ENCODE assay signal across 19 cellular contexts in genomic region chrX:1520350-1520749, GRCh38. TPM values are rescaled to one million over a fixed set of nuclear protein-coding genes. Genes with fewer than 3 reads are reported as not detected.
A peak's percentile ranks its signal among the peaks of the same experiment; 100 is the strongest.
DNase-seq lines count a peak whose midpoint lies in the region; ATAC-seq and TF ChIP-seq lines count a peak whose summit lies in the region.
"Had no signal": no experiment of that assay in that cellular context is flagged by ENCODE, and none has a peak within 500 bp of the region (broad histone marks: within the 10 kb centered on the region; RNA-seq: fewer than 3 reads in every experiment).

No MANE protein-coding gene starts in this region.

- H3K4me3 ChIP-seq in OCI-LY1 (ENCODE audit: low read depth, low read length, poor library complexity, severe bottlenecking) (no peak overlapping the region), suprapubic skin (no peak overlapping the region), ascending aorta (no peak overlapping the region)
- H3K4me3 ChIP-seq: esophagus muscularis mucosa had no signal

- peaks cover 51% of the 10 kb centered on the region for H3K4me1 Mint-ChIP-seq in activated naive CD4-positive, alpha-beta T cell treated with anti-CD3 and anti-CD28 coated beads for 36 hours (ENCODE audit: low read depth)
- peaks cover 49% of the 10 kb centered on the region for H3K4me1 Mint-ChIP-seq in activated naive CD8-positive, alpha-beta T cell treated with anti-CD3 and anti-CD28 coated beads, Interleukin-2, amount 10 ng/mL, durations not matched to agents 7 days and 5 days
- peaks cover 52 to 73% of the 10 kb centered on the region in 2 donors for H3K4me1 Mint-ChIP-seq in stimulated activated naive B cell treated with anti-CD40 and anti-IgM and Interleukin-4, amounts not matched to agents 10 μg/mL and 1 μg/mL and 100 μg/mL, for 72 hours

- H2AFZ ChIP-seq in OCI-LY1 (ENCODE audit: low read length) = no peak overlapping the region

- no peaks in the 10 kb centered on the region for H3K9me3 Mint-ChIP-seq in activated naive CD4-positive, alpha-beta T cell treated with anti-CD3 and anti-CD28 coated beads for 36 hours
- H3K9me3 Mint-ChIP-seq in activated naive CD8-positive, alpha-beta T cell treated with anti-CD3 and anti-CD28 coated beads, Interleukin-2, amount 10 ng/mL, durations not matched to agents 7 days and 5 days = peaks cover 1% of the 10 kb centered on the region
- H3K9me3 Mint-ChIP-seq in stimulated activated naive B cell treated with anti-CD40 and anti-IgM and Interleukin-4, amounts not matched to agents 10 μg/mL and 1 μg/mL and 100 μg/mL, for 72 hours = peaks cover 12 to 25% of the 10 kb centered on the region in 2 donors

- TF ChIP-seq EP300 in suprapubic skin (IDR thresholded peaks at IDR 0.05) = no peak

- H3K27ac ChIP-seq in OCI-LY1 (ENCODE audit: low read depth, low read length, poor library complexity, severe bottlenecking) (peak overlapping the region; percentile 90), suprapubic skin (no peak overlapping the region), ascending aorta (no peak overlapping the region)
- H3K27ac ChIP-seq: esophagus muscularis mucosa had no signal

- 61% methylated on average over 2 of the region's 2 CpGs for WGBS in suprapubic skin

- no peaks in the 10 kb centered on the region for H3K27me3 Mint-ChIP-seq in activated naive CD4-positive, alpha-beta T cell treated with anti-CD3 and anti-CD28 coated beads for 36 hours (ENCODE audit: low read depth)
- no peaks in the 10 kb centered on the region for H3K27me3 Mint-ChIP-seq in activated naive CD8-positive, alpha-beta T cell treated with anti-CD3 and anti-CD28 coated beads, Interleukin-2, amount 10 ng/mL, durations not matched to agents 7 days and 5 days
- H3K27me3 Mint-ChIP-seq in stimulated activated naive B cell treated with anti-CD40 and anti-IgM and Interleukin-4, amounts not matched to agents 10 μg/mL and 1 μg/mL and 100 μg/mL, for 72 hours = no peaks in the 10 kb centered on the region

- H3K4me3 Mint-ChIP-seq in activated naive CD4-positive, alpha-beta T cell treated with anti-CD3 and anti-CD28 coated beads for 36 hours = no peak overlapping the region
- H3K4me3 Mint-ChIP-seq in activated naive CD8-positive, alpha-beta T cell treated with anti-CD3 and anti-CD28 coated beads, Interleukin-2, amount 10 ng/mL, durations not matched to agents 7 days and 5 days = peak overlapping the region; percentile 19
- peak overlapping the region; percentile 22 to 45 for H3K4me3 Mint-ChIP-seq in stimulated activated naive B cell treated with anti-CD40 and anti-IgM and Interleukin-4, amounts not matched to agents 10 μg/mL and 1 μg/mL and 100 μg/mL, for 72 hours

- H3K27ac Mint-ChIP-seq in activated naive CD4-positive, alpha-beta T cell treated with anti-CD3 and anti-CD28 coated beads for 36 hours = peak overlapping the region; percentile 18
- peak overlapping the region; percentile 47 for H3K27ac Mint-ChIP-seq in activated naive CD8-positive, alpha-beta T cell treated with anti-CD3 and anti-CD28 coated beads, Interleukin-2, amount 10 ng/mL, durations not matched to agents 7 days and 5 days
- peak overlapping the region; percentile 99 for H3K27ac Mint-ChIP-seq in stimulated activated naive B cell treated with anti-CD40 and anti-IgM and Interleukin-4, amounts not matched to agents 10 μg/mL and 1 μg/mL and 100 μg/mL, for 72 hours

- no peak for TF ChIP-seq POLR2A in suprapubic skin (IDR thresholded peaks at IDR 0.05)

- H3K4me1 ChIP-seq in OCI-LY1 (ENCODE audit: insufficient read depth, low read length, severe bottlenecking) = peaks cover 28% of the 10 kb centered on the region
- H3K4me1 ChIP-seq in suprapubic skin = no peaks in the 10 kb centered on the region
- no peaks in the 10 kb centered on the region for H3K4me1 ChIP-seq in ascending aorta
- H3K4me1 ChIP-seq: esophagus muscularis mucosa had no signal

- no peak overlapping the region for H3K4me2 ChIP-seq in OCI-LY1 (ENCODE audit: low read length)

- intact Hi-C loops in activated naive CD4-positive, alpha-beta T cell treated with anti-CD3 and anti-CD28 coated beads for 36 hours (cut with micrococcal nuclease) = loop anchor here (5.0 kb wide), 1 partner anchor 38 kb away; no protein-coding TSS in a partner anchor
- intact Hi-C loops in ascending aorta (cut with DNase I) = no loop called here

- H3K27me3 ChIP-seq in OCI-LY1 (ENCODE audit: insufficient read depth, low read length) (no peaks in the 10 kb centered on the region), suprapubic skin (no peaks in the 10 kb centered on the region), ascending aorta (no peaks in the 10 kb centered on the region)

- H3K9me3 ChIP-seq in OCI-LY1 (ENCODE audit: low read length) (no peaks in the 10 kb centered on the region), suprapubic skin (peaks cover 7% of the 10 kb centered on the region), ascending aorta (peaks cover 0 to 4% of the 10 kb centered on the region in 2 donors)

- ATAC-seq in activated naive CD8-positive, alpha-beta T cell treated with anti-CD3 and anti-CD28 coated beads, Interleukin-2, amount 10 ng/mL, durations not matched to agents 7 days and 5 days (ENCODE audit: low read depth) = no peak
- ATAC-seq in stimulated activated naive B cell treated with anti-CD40 and anti-IgM and Interleukin-4, amounts not matched to agents 10 μg/mL and 1 μg/mL and 100 μg/mL, for 72 hours (replicated peaks) = no peak
- ATAC-seq in GM18502 (IDR thresholded peaks at IDR 0.05; ENCODE audit: poor library complexity, unreplicated experiment) = no peak

- no peak for TF ChIP-seq CTCF in OCI-LY1 (IDR thresholded peaks at IDR 0.05; ENCODE audit: low read length)
- no peak for TF ChIP-seq CTCF in suprapubic skin (IDR thresholded peaks at IDR 0.05)
- TF ChIP-seq CTCF in ascending aorta (IDR thresholded peaks at IDR 0.05) = no peak

- no peak for DNase-seq in activated naive CD4-positive, alpha-beta T cell treated with anti-CD3 and anti-CD28 coated beads for 36 hours
- DNase-seq in activated naive CD4-positive, alpha-beta T cell treated with Interleukin-2 at 50 U/mL for 16 hours = no peak
- DNase-seq in activated naive CD8-positive, alpha-beta T cell treated with anti-CD3 and anti-CD28 coated beads, Interleukin-2, amount 10 ng/mL, durations not matched to agents 7 days and 5 days = no peak
- DNase-seq in stimulated activated naive B cell treated with anti-CD40 and anti-IgM and Interleukin-4, amounts not matched to agents 10 μg/mL and 1 μg/mL and 100 μg/mL, for 72 hours = no peak
- DNase-seq in suprapubic skin (ENCODE audit: low spot score in 2 of 2) = no peak
- no peak for DNase-seq in ascending aorta (ENCODE audit: low spot score in 2 of 2)
- DNase-seq: ACHN; aorta; DMS79 treated with DMSO at 0.1 percent for 48 hours; effector CD4-positive, alpha-beta T cell; NCI-H1930; NCI-H446; NK-92 treated with Interleukin-12 subunit alpha and Interleukin-12 subunit beta, amount 100 ng/mL, for 24 hours; small intestine; stimulated activated CD4-positive, alpha-beta T cell treated with anti-CD3 and anti-CD28 coated beads, Interleukin-4, amount 100 ng/mL, for 24 hours had no signal

- no peaks in the 10 kb centered on the region for H3K9me2 ChIP-seq in OCI-LY1 (ENCODE audit: low read depth, low read length)

- CTCF ChIA-PET in activated naive CD4-positive, alpha-beta T cell treated with anti-CD3 and anti-CD28 coated beads for 36 hours (lab: Charles Lee) = no interaction called here

- H3K9ac ChIP-seq in OCI-LY1 (ENCODE audit: low read length) = no peak overlapping the region

- peaks cover 59% of the 10 kb centered on the region; the same call in 1 of the 2 replicates for H3K36me3 ChIP-seq in OCI-LY1 (ENCODE audit: insufficient read depth, low read length)
- no peaks in the 10 kb centered on the region for H3K36me3 ChIP-seq in suprapubic skin
- no peaks in the 10 kb centered on the region for H3K36me3 ChIP-seq in ascending aorta
- H3K36me3 ChIP-seq: esophagus muscularis mucosa had no signal

- no peaks in the 10 kb centered on the region for H4K20me1 ChIP-seq in OCI-LY1 (ENCODE audit: insufficient read depth, low read length)

- H3F3A ChIP-seq in OCI-LY1 (ENCODE audit: insufficient read depth, low read length) = 0 out of 2 replicates have a peak, but pooled peaks cover 18% of the 10 kb centered on the region

- H3K79me2 ChIP-seq in OCI-LY1 (ENCODE audit: insufficient read depth, low read length) = peaks cover 45% of the 10 kb centered on the region

- POLR2A ChIA-PET in activated naive CD8-positive, alpha-beta T cell treated with anti-CD3 and anti-CD28 coated beads, Interleukin-2, amount 10 ng/mL, durations not matched to agents 7 days and 5 days (lab: Charles Lee) = no interaction called here

- peaks cover 8% of the 10 kb centered on the region for H3K36me3 Mint-ChIP-seq in activated naive CD4-positive, alpha-beta T cell treated with anti-CD3 and anti-CD28 coated beads for 36 hours (ENCODE audit: low read depth)
- H3K36me3 Mint-ChIP-seq in activated naive CD8-positive, alpha-beta T cell treated with anti-CD3 and anti-CD28 coated beads, Interleukin-2, amount 10 ng/mL, durations not matched to agents 7 days and 5 days = peaks cover 48% of the 10 kb centered on the region
- H3K36me3 Mint-ChIP-seq in stimulated activated naive B cell treated with anti-CD40 and anti-IgM and Interleukin-4, amounts not matched to agents 10 μg/mL and 1 μg/mL and 100 μg/mL, for 72 hours = peaks cover 37 to 58% of the 10 kb centered on the region in 2 donors

RNA-seq across cellular contexts. Expression of gene P2RY8, which starts 16.6 kb away (rescaled TPM):
- total RNA-seq in activated naive CD4-positive, alpha-beta T cell treated with anti-CD3 and anti-CD28 coated beads for 36 hours = 10 to 100 TPM in 1 of 2 experiments, 1 to 10 TPM in 1; 9.8 to 10.6 TPM
- total RNA-seq in activated naive CD8-positive, alpha-beta T cell treated with anti-CD3 and anti-CD28 coated beads, Interleukin-2, amount 10 ng/mL, durations not matched to agents 7 days and 5 days = 10 to 100 TPM; 87.6 to 92.4 TPM
- total RNA-seq in suprapubic skin = under 1 TPM in 1 of 4 donors, not detected in 3; 0.25 TPM
- total RNA-seq in ascending aorta = 2.2 TPM
- total RNA-seq: temporal lobe had no signal

Comparison
In these comparisons a context has a peak if more than half of its experiments do, and no peak if none do; other contexts are left out.
1. H3K27ac Mint-ChIP-seq: peak in every context shown above with its lines; median percentile 99 in stimulated activated naive B cell treated with anti-CD40 and anti-IgM and Interleukin-4, amounts not matched to agents 10 μg/mL and 1 μg/mL and 100 μg/mL, for 72 hours; 47 in activated naive CD8-positive, alpha-beta T cell treated with anti-CD3 and anti-CD28 coated beads, Interleukin-2, amount 10 ng/mL, durations not matched to agents 7 days and 5 days; 18 in activated naive CD4-positive, alpha-beta T cell treated with anti-CD3 and anti-CD28 coated beads for 36 hours.
2. RNA of gene P2RY8, which starts 16.6 kb away (total RNA-seq): 87.6 to 92.4 TPM in activated naive CD8-positive, alpha-beta T cell treated with anti-CD3 and anti-CD28 coated beads, Interleukin-2, amount 10 ng/mL, durations not matched to agents 7 days and 5 days; 9.8 to 10.6 TPM in activated naive CD4-positive, alpha-beta T cell treated with anti-CD3 and anti-CD28 coated beads for 36 hours, 2.2 TPM in ascending aorta (single experiment) and 0.25 TPM in suprapubic skin; every median in the first group is over 4 times any median in the second.